In the genomic region with DNA sequence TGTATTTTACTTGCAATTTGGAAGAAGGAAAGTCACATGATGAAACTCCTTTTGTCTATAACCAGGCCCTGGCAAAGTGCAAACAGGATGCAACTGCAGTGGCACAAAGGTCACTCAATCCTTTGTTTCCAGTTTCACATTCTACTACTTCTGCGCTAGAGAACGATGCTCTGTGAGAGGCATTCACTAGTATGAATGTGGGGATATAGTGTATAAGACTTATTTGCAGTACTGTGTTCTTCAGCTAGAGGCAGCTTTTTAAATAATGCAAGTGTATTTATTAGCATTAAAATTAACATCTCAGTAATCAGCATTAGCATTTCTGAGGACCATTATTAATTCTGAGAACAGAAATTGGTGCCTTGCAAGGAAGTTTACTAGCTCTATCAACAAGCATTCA, we compare ENCODE assay signal across 11 cellular contexts.
A peak's percentile ranks its signal among the peaks of the same experiment; 100 is the strongest.
DNase-seq lines count a peak whose midpoint lies in the region; ATAC-seq, FAIRE-seq and TF ChIP-seq lines count a peak whose summit lies in the region.
"Had no signal": no experiment of that assay in that cellular context is flagged by ENCODE, and none has a peak within 500 bp of the region (broad histone marks: within the 10 kb centered on the region; RNA-seq: fewer than 3 reads in every experiment).

No MANE protein-coding gene starts in this region.

- FAIRE-seq in kidney (lab: Jason Lieb, UNC) = no peak
- FAIRE-seq: keratinocyte had no signal

- POLR2A ChIA-PET in activated CD8-positive, alpha-beta T cell treated with anti-CD3 and anti-CD28 coated beads, Interleukin-2, amount 10 ng/mL, durations not matched to agents 7 days and 5 days (lab: Charles Lee) = no interaction called here

- 15 to 23% (median 18%) methylated on average over 2 of the region's 2 CpGs for WGBS in heart left ventricle, 4 donors

- no peak for DNase-seq in heart left ventricle
- DNase-seq in left cardiac atrium = no peak
- no peak for DNase-seq in activated CD8-positive, alpha-beta T cell treated with anti-CD3 and anti-CD28 coated beads, Interleukin-2, amount 10 ng/mL, durations not matched to agents 7 days and 5 days
- DNase-seq in kidney = no peak
- no peak for DNase-seq in SHP77 (lab: John Stamatoyannopoulos, UW)
- DNase-seq in activated effector memory CD4-positive, alpha-beta T cell treated with Interleukin-2 at 50 U/mL for 16 hours = no peak
- no peak for DNase-seq in KG1 (lab: John Stamatoyannopoulos, UW)
- DNase-seq: T-cell had no signal

- H3K4me1 Mint-ChIP-seq in activated CD8-positive, alpha-beta T cell treated with anti-CD3 and anti-CD28 coated beads, Interleukin-2, amount 10 ng/mL, durations not matched to agents 7 days and 5 days (ENCODE audit: low read depth) = no peaks in the 10 kb centered on the region
- H3K4me1 Mint-ChIP-seq: T-cell had no signal

- intact Hi-C loops in heart left ventricle (cut with DNase I) = no loop called here
- intact Hi-C loops in left cardiac atrium (cut with DNase I) = no loop called here
- intact Hi-C loops in kidney (cut with DNase I) = no loop called here

- ATAC-seq in heart left ventricle (peak in 2 of 4 donors; percentile 27 to 38), left cardiac atrium (no peak), HG02588 (IDR thresholded peaks at IDR 0.05; ENCODE audit: unreplicated experiment) (no peak)
- ATAC-seq in activated CD8-positive, alpha-beta T cell treated with anti-CD3 and anti-CD28 coated beads, Interleukin-2, amount 10 ng/mL, durations not matched to agents 7 days and 5 days = peak; percentile 39
- ATAC-seq: activated naive CD4-positive, alpha-beta T cell treated with anti-CD3 and anti-CD28 coated beads, Interleukin-2, amount 50 U/mL, for 72 hours had no signal

- TF ChIP-seq CTCF in heart left ventricle (IDR thresholded peaks at IDR 0.05) (peak in 7 of 12 donors; percentile 9 to 37 (median 24)), kidney (IDR thresholded peaks at IDR 0.05; ENCODE audit: borderline replicate concordance, extremely low read depth, insufficient read depth) (peak; percentile 6)

- CTCF ChIA-PET in activated CD8-positive, alpha-beta T cell treated with anti-CD3 and anti-CD28 coated beads, Interleukin-2, amount 10 ng/mL, durations not matched to agents 7 days and 5 days (lab: Charles Lee) = interaction anchor here (1.2 to 3.1 kb wide), 2 partner anchors 13 to 68 kb away, joined by 4 to 24 read pairs; no protein-coding TSS in a partner anchor

- TF ChIP-seq POLR2A in heart left ventricle (IDR thresholded peaks at IDR 0.05) = no peak

- H3K27ac Mint-ChIP-seq in activated CD8-positive, alpha-beta T cell treated with anti-CD3 and anti-CD28 coated beads, Interleukin-2, amount 10 ng/mL, durations not matched to agents 7 days and 5 days = no peak overlapping the region

- H3K9ac ChIP-seq in kidney (ENCODE audit: low read length in 2 of 2) = no peak overlapping the region

- H3K27ac ChIP-seq in heart left ventricle = peak overlapping the region in 2 of 12 donors; percentile 12 to 41
- H3K27ac ChIP-seq in kidney (ENCODE audit: low read depth in 2 of 2, low read length in 2 of 2) = no peak overlapping the region

- H3K36me3 ChIP-seq in heart left ventricle = peaks cover 0 to 76% (median 18%) of the 10 kb centered on the region in 9 donors
- H3K36me3 ChIP-seq in kidney (ENCODE audit: control insufficient read depth in 1 of 2, insufficient read depth in 2 of 2, low read length in 2 of 2) = peaks cover 3 to 4% of the 10 kb centered on the region in 2 donors

- H3K4me3 Mint-ChIP-seq in activated CD8-positive, alpha-beta T cell treated with anti-CD3 and anti-CD28 coated beads, Interleukin-2, amount 10 ng/mL, durations not matched to agents 7 days and 5 days = no peak overlapping the region
- H3K4me3 Mint-ChIP-seq: T-cell had no signal

- peaks cover 7% of the 10 kb centered on the region for H3K36me3 Mint-ChIP-seq in activated CD8-positive, alpha-beta T cell treated with anti-CD3 and anti-CD28 coated beads, Interleukin-2, amount 10 ng/mL, durations not matched to agents 7 days and 5 days (ENCODE audit: low read depth)

- H3K27me3 Mint-ChIP-seq in activated CD8-positive, alpha-beta T cell treated with anti-CD3 and anti-CD28 coated beads, Interleukin-2, amount 10 ng/mL, durations not matched to agents 7 days and 5 days (ENCODE audit: low read depth) = no peaks in the 10 kb centered on the region
- H3K27me3 Mint-ChIP-seq: T-cell had no signal

- H3K9me3 ChIP-seq in heart left ventricle (no peaks in the 10 kb centered on the region), kidney (ENCODE audit: control insufficient read depth in 1 of 2, low read length in 2 of 2) (no peaks in the 10 kb centered on the region)

- H3K9me3 Mint-ChIP-seq in activated CD8-positive, alpha-beta T cell treated with anti-CD3 and anti-CD28 coated beads, Interleukin-2, amount 10 ng/mL, durations not matched to agents 7 days and 5 days (ENCODE audit: insufficient read depth) = no peaks in the 10 kb centered on the region
- H3K9me3 Mint-ChIP-seq: activated naive CD4-positive, alpha-beta T cell treated with anti-CD3 and anti-CD28 coated beads, Interleukin-2, amount 50 U/mL, for 72 hours; T-cell had no signal

- H3K4me3 ChIP-seq in heart left ventricle (no peak overlapping the region), kidney (ENCODE audit: low read length in 2 of 2) (no peak overlapping the region)

- H3K27me3 ChIP-seq in heart left ventricle = no peaks in the 10 kb centered on the region

- H3K4me1 ChIP-seq in heart left ventricle (peaks cover 0 to 23% (median 8%) of the 10 kb centered on the region in 12 donors), kidney (ENCODE audit: control insufficient read depth in 1 of 2, insufficient read depth in 1 of 2, low read depth in 1 of 2, low read length in 2 of 2) (peaks cover 3 to 5% of the 10 kb centered on the region in 2 donors)
